In genomic region chr14:106843951-106844483, GRCh38 we compare ENCODE assay signal across 8 cellular contexts.
DNase-seq lines count a peak whose midpoint lies in the region; ATAC-seq, FAIRE-seq and TF ChIP-seq lines count a peak whose summit lies in the region.

No MANE protein-coding gene starts in this region.

- H3K4me3 ChIP-seq in MM.1S (ENCODE audit: low read length): peak overlapping the region; percentile 62

- no peak for TF ChIP-seq CTCF in MM.1S (IDR thresholded peaks at IDR 0.05; ENCODE audit: low read length)

- H3K4me2 ChIP-seq in MM.1S (ENCODE audit: low read depth, low read length): peak overlapping the region; percentile 87

- H2AFZ ChIP-seq in MM.1S (ENCODE audit: low read length): no peak overlapping the region

- no peaks in the 10 kb centered on the region for H3K9me3 ChIP-seq in MM.1S (replicated peaks; ENCODE audit: insufficient read depth, low read length)

- no peak overlapping the region for H3K27ac ChIP-seq in MM.1S (ENCODE audit: low read length)

- no peaks in the 10 kb centered on the region for H3K9me2 ChIP-seq in MM.1S (replicated peaks; ENCODE audit: insufficient read depth, low read length)

- H4K20me1 ChIP-seq in MM.1S (ENCODE audit: insufficient read depth, low read length): no peaks in the 10 kb centered on the region

- ATAC-seq in HG03108 (IDR thresholded peaks at IDR 0.05; ENCODE audit: unreplicated experiment) (no peak), HG03159 (IDR thresholded peaks at IDR 0.05; ENCODE audit: unreplicated experiment) (no peak)

- peaks cover 93% of the 10 kb centered on the region for H3K27me3 ChIP-seq in MM.1S (replicated peaks; ENCODE audit: insufficient read depth, low read length)

- H3K4me1 ChIP-seq in MM.1S (ENCODE audit: low read length): no peaks in the 10 kb centered on the region

- H3F3A ChIP-seq in MM.1S (ENCODE audit: insufficient read depth, low read length): no peaks in the 10 kb centered on the region; the same call in 1 of the 2 replicates

- no peaks in the 10 kb centered on the region for H3K36me3 ChIP-seq in MM.1S (replicated peaks; ENCODE audit: insufficient read depth, low read length)

- in situ Hi-C loops in Caki2 (cut with HindIII; ENCODE audit: low pct_unique_long_range_greater_than_20kb, low sequenced_read_pairs): no loop called here

- H3K9ac ChIP-seq in MM.1S (ENCODE audit: low read length): no peak overlapping the region

- DNase-seq in Caki2 (ENCODE audit: low read depth) (peak; percentile 33), MM.1S (peak; percentile 61), inferior parietal cortex (ENCODE audit: extremely low spot score) (peak; percentile 1), urothelium cell line (ENCODE audit: low spot score) (no peak)
- peak; percentile 76 for DNase-seq in activated CD8-positive, alpha-beta memory T cell treated with anti-CD3 and anti-CD28 coated beads for 24 hours
- DNase-seq in stimulated activated naive CD4-positive, alpha-beta T cell treated with Interleukin-2 at 50 U/mL for 16 hours (lab: John Stamatoyannopoulos, UW): peak; percentile 5

- H3K79me2 ChIP-seq in MM.1S (ENCODE audit: low read length): no peaks in the 10 kb centered on the region

- FAIRE-seq in urothelium cell line (lab: Jason Lieb, UNC): no peak
